In genomic region chr18:23719634-23720201, GRCh38 we compare ENCODE assay signal across 12 cellular contexts. TPM values are rescaled to one million over a fixed set of nuclear protein-coding genes. Genes with fewer than 3 reads are reported as not detected.
DNase-seq lines count a peak whose midpoint lies in the region; ATAC-seq, FAIRE-seq and TF ChIP-seq lines count a peak whose summit lies in the region.
"Had no signal": no experiment of that assay in that cellular context is flagged by ENCODE, and none has a peak within 500 bp of the region (broad histone marks: within the 10 kb centered on the region; RNA-seq: fewer than 3 reads in every experiment).

No MANE protein-coding gene starts in this region.

- no peak overlapping the region for H3K4me3 ChIP-seq in A549
- H3K4me3 ChIP-seq in body of pancreas, result no peak overlapping the region
- H3K4me3 ChIP-seq in HAP-1, result no peak overlapping the region
- H3K4me3 ChIP-seq: neural progenitor cell had no signal

- in situ Hi-C loops in HAP-1 (cut with MboI; ENCODE audit: low sequenced_read_pairs), result no loop called here

- intact Hi-C loops in body of pancreas (cut with DNase I), result no loop called here

- no peaks in the 10 kb centered on the region for H3K27me3 ChIP-seq in body of pancreas
- no peaks in the 10 kb centered on the region for H3K27me3 ChIP-seq in HAP-1 (ENCODE audit: low read depth)
- H3K27me3 ChIP-seq: neural progenitor cell had no signal

- H3K9me3 ChIP-seq in A549 (peaks cover 14% of the 10 kb centered on the region; the same call in 2 of the 3 replicates), body of pancreas (no peaks in the 10 kb centered on the region), HAP-1 (no peaks in the 10 kb centered on the region)

- TF ChIP-seq CTCF in A549 (IDR thresholded peaks at IDR 0.05) (no peak), body of pancreas (IDR thresholded peaks at IDR 0.05) (no peak)

- no peaks in the 10 kb centered on the region for H3K36me3 ChIP-seq in body of pancreas (replicated peaks in 1 of 2; ENCODE audit: insufficient read depth in 1 of 2, low read depth in 2 of 2)
- no peaks in the 10 kb centered on the region for H3K36me3 ChIP-seq in HAP-1 (replicated peaks)
- H3K36me3 ChIP-seq: neural progenitor cell had no signal

- CTCF ChIA-PET in A549 (lab: Yijun Ruan, JAX), result interaction anchor here (0.7 to 2.4 kb wide), 3 partner anchors 15 to 60 kb away, joined by 3 to 11 read pairs (median 4); no protein-coding TSS in a partner anchor

- peak; percentile 33 to 40; a peak in 2 of 5 replicates for TF ChIP-seq EP300 in A549 (IDR thresholded peaks at IDR 0.05)

- peak overlapping the region; percentile 42 for H3K4me2 ChIP-seq in A549
- H3K4me2 ChIP-seq: neural progenitor cell had no signal

- H3K27ac ChIP-seq in A549 (peak overlapping the region; percentile 73 to 93), body of pancreas (no peak overlapping the region)
- H3K27ac ChIP-seq: neural progenitor cell had no signal

- WGBS in A549 (ENCODE audit: missing lambda C conversion rate), result 0% methylated on average over 1 of the region's 1 CpG
- WGBS in body of pancreas, 2 donors, result 13 to 30% methylated on average over 1 of the region's 1 CpG

- peak; percentile 96 to 98 for ATAC-seq in A549
- peak; percentile 70 for ATAC-seq in body of pancreas
- ATAC-seq: stimulated activated naive B cell treated with anti-CD40 and anti-IgM and Interleukin-4, amounts not matched to agents 10 μg/mL and 1 μg/mL and 100 μg/mL, for 72 hours; T-helper 17 cell had no signal

- no peak for FAIRE-seq in A549 (lab: Jason Lieb, UNC)

- peaks cover 90% of the 10 kb centered on the region for H3K4me1 ChIP-seq in A549
- H3K4me1 ChIP-seq in body of pancreas, result peaks cover 7% of the 10 kb centered on the region
- H3K4me1 ChIP-seq in HAP-1, result no peaks in the 10 kb centered on the region

- POLR2A ChIA-PET in A549 (lab: Yijun Ruan, JAX), result interaction anchor here (0.6 to 0.7 kb wide), 3 partner anchors 39 to 134 kb away, joined by 3 to 6 read pairs (median 3); no protein-coding TSS in a partner anchor

- TF ChIP-seq RAD21 in A549 (conservative IDR thresholded peaks at IDR 0.05 in 1 of 2, IDR thresholded peaks at IDR 0.05 in 1 of 2), result peak in 1 of 2 experiments; percentile 19; a peak in 1 of 5 replicates

- DNase-seq in A549 (ENCODE audit: low read depth in 1 of 2, low spot score in 1 of 2) (peak; percentile 86 to 95), HT-29 (ENCODE audit: low spot score) (peak; percentile 47), body of pancreas (peak; percentile 20 to 33 (median 22)), islet precursor cell (peak; percentile 97), GM19240 (ENCODE audit: insufficient read length, low spot score) (no peak), HAP-1 (ENCODE audit: low spot score in 2 of 2) (no peak), NOMO-1 (lab: John Stamatoyannopoulos, UW; ENCODE audit: unreplicated experiment in 2 of 2) (no peak)
- no peak for DNase-seq in activated CD4-positive, alpha-beta T cell treated with anti-CD3 and anti-CD28 coated beads for 48 hours
- DNase-seq: Karpas-422; stimulated activated naive B cell treated with anti-CD40 and anti-IgM and Interleukin-4, amounts not matched to agents 10 μg/mL and 1 μg/mL and 100 μg/mL, for 72 hours; T-helper 17 cell had no signal

- TF ChIP-seq POLR2A in A549 (IDR thresholded peaks at IDR 0.05; ENCODE audit: low read length), result no peak
- no peak for TF ChIP-seq POLR2A in body of pancreas (IDR thresholded peaks at IDR 0.05)

TF ChIP-seq in A549, 52 proteins besides CTCF, POLR2A, EP300 and RAD21 (continues in another document):
- no peak for TF ChIP-seq HMGXB4 (CRISPR knock-in tag; IDR thresholded peaks at IDR 0.05; ENCODE audit: borderline replicate concordance)
- TF ChIP-seq REST (IDR thresholded peaks at IDR 0.05), result no peak
- no peak for TF ChIP-seq EHF (CRISPR knock-in tag; IDR thresholded peaks at IDR 0.05)
- no peak for TF ChIP-seq SMC3 (IDR thresholded peaks at IDR 0.05)
- TF ChIP-seq E2F6 (IDR thresholded peaks at IDR 0.05; ENCODE audit: borderline replicate concordance, low read depth), result no peak
- no peak for TF ChIP-seq RNF2 (IDR thresholded peaks at IDR 0.05; ENCODE audit: borderline replicate concordance, low read depth)
- TF ChIP-seq HOXB13 (CRISPR knock-in tag; IDR thresholded peaks at IDR 0.05; ENCODE audit: low read depth), result no peak
- TF ChIP-seq NFE2L2 (conservative IDR thresholded peaks at IDR 0.05; ENCODE audit: low read length), result peak; percentile 85
- TF ChIP-seq NR3C1 (IDR thresholded peaks at IDR 0.05), result no peak
- TF ChIP-seq MYC (IDR thresholded peaks at IDR 0.05; ENCODE audit: borderline replicate concordance, low read length), result no peak
- TF ChIP-seq SREBF2 (IDR thresholded peaks at IDR 0.05), result no peak
- no peak for TF ChIP-seq HES2 (IDR thresholded peaks at IDR 0.05)
- peak; percentile 79 for TF ChIP-seq JUNB (IDR thresholded peaks at IDR 0.05)
- no peak for TF ChIP-seq RARB (CRISPR knock-in tag; IDR thresholded peaks at IDR 0.05)
- no peak for TF ChIP-seq MAZ (IDR thresholded peaks at IDR 0.05; ENCODE audit: borderline replicate concordance, low read depth, low read length)
- TF ChIP-seq RFX5 (IDR thresholded peaks at IDR 0.05), result 0 out of 2 replicates have a peak, but pooled peaks have one; percentile 24
- no peak for TF ChIP-seq MAX (IDR thresholded peaks at IDR 0.05)
- no peak for TF ChIP-seq KDM1A (IDR thresholded peaks at IDR 0.05; ENCODE audit: low read depth)

RNA-seq across cellular contexts. Expression of gene LAMA3, which starts 30.5 kb away (rescaled TPM):
- 31.0 and 40.1 TPM in 2 replicates for polyA plus RNA-seq in A549 (2011; rRNA removed)
- 9.6 and 11.6 TPM in 2 replicates for polyA plus RNA-seq in A549 (2012; cell fraction: cytosol; rRNA removed)
- polyA plus RNA-seq in A549 (2012; cell fraction: nucleus; rRNA removed), result 26.8 and 38.7 TPM in 2 replicates
- 18.2 to 24.1 TPM (median 19.4 TPM) in 3 replicates for polyA plus RNA-seq in A549 (2017; fragmentation: RNase III; extraction: RNeasy Plus Mini Kit Qiagen cat#74134 plus additional on column Dnase treatment)
- 41.6 and 42.2 TPM in 2 replicates for polyA minus RNA-seq in A549 (2011; rRNA and poly(A)+ RNA removed)
- total RNA-seq in HT-29 (2014; rRNA removed; shearing (Covaris generic)), result 8.6 and 9.5 TPM in 2 replicates
- total RNA-seq in body of pancreas, result 10 to 100 TPM in 1 of 2 donors, 1 to 10 TPM in 1; 9.3 to 21.1 TPM

RNA-seq across cellular contexts. Expression of gene ANKRD29, which starts 57.0 kb away (rescaled TPM):
- polyA plus RNA-seq in A549 (2011; rRNA removed), result 25.2 and 25.4 TPM in 2 replicates
- 10.5 and 12.3 TPM in 2 replicates for polyA plus RNA-seq in A549 (2012; cell fraction: cytosol; rRNA removed)
- polyA plus RNA-seq in A549 (2012; cell fraction: nucleus; rRNA removed), result 13.5 and 15.5 TPM in 2 replicates
- polyA plus RNA-seq in A549 (2017; fragmentation: RNase III; extraction: RNeasy Plus Mini Kit Qiagen cat#74134 plus additional on column Dnase treatment), result 12.4 to 17.4 TPM (median 17.2 TPM) in 3 replicates
- 13.2 and 17.2 TPM in 2 replicates for polyA minus RNA-seq in A549 (2011; rRNA and poly(A)+ RNA removed)
- total RNA-seq in HT-29 (2014; rRNA removed; shearing (Covaris generic)), result 3.1 and 7.4 TPM in 2 replicates
- 1 to 10 TPM in 1 of 2 donors, under 1 TPM in 1; 0.52 to 3.3 TPM for total RNA-seq in body of pancreas

Comparison
In these comparisons a context has a peak if more than half of its experiments do, and no peak if none do; other contexts are left out.
1. DNase-seq: peak in A549 (2 of 2), HT-29 (single experiment), body of pancreas (4 of 4) and islet precursor cell (single experiment); none in activated CD4-positive, alpha-beta T cell treated with anti-CD3 and anti-CD28 coated beads for 48 hours (single experiment), GM19240 (single experiment), HAP-1 (0 of 2) and NOMO-1 (0 of 2).
2. H3K27ac ChIP-seq: peak in A549 (2 of 2); none in body of pancreas (0 of 4).